9 cellular contexts compared by ENCODE assay signal in the genomic region with DNA sequence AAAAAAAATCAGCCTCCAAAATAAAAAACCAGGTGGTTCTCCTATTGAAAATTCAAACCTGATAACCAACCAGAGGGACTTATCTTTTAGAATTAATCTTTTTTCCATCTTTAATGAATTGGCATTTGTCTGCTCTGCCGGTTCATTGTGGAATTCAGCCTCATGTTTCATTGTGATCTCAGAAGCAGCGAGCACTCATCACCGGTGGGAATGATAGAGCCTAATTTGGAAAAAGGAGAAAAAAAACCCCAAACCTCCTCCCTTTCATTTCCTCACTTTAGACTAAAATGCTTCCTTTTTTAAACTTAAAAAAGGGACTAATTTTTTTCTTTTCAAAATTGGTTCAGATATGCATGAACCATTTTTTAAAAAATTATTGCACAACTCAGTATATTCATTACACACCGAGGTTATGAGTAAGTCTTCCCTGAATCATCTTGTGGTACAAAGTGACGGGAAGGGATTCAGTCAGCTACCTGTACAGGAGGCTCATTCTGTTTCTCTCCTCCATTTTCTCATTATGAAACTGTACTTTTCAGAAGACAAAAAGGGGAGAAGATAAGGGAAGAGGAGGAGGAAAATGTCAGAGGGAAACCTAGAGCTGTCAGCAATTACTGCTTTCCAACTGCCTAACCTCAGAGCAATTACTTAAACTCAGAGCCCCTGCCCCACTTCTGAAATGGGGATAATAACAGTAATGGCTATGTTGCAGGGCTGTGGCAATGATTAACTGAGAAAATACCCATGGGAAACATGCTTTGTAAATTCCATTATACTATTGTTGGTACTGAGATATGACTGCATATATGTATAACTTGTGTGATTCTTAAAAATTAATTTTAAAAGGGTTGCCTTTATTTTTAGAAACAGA. TPM values are rescaled to one million over a fixed set of nuclear protein-coding genes. Genes with fewer than 3 reads are reported as not detected.
DNase-seq lines count a peak whose midpoint lies in the region; ATAC-seq, FAIRE-seq and TF ChIP-seq lines count a peak whose summit lies in the region.
"Had no signal": no experiment of that assay in that cellular context is flagged by ENCODE, and none has a peak within 500 bp of the region (broad histone marks: within the 10 kb centered on the region; RNA-seq: fewer than 3 reads in every experiment).

No MANE protein-coding gene starts in this region.

- peak; percentile 64 for FAIRE-seq in GM12878 (lab: Jason Lieb, UNC)

- intact Hi-C loops in GM12878 (cut with micrococcal nuclease; ENCODE audit: unreplicated experiment) (no loop called here), transverse colon (cut with DNase I; ENCODE audit: low total_unique reads) (loop anchor here (10.0 kb wide), 1 partner anchor 1370 kb away; no protein-coding TSS in a partner anchor)

- TF ChIP-seq EP300 in GM12878 (IDR thresholded peaks at IDR 0.05; ENCODE audit: borderline replicate concordance in 1 of 2, control insufficient read depth in 1 of 2, low read depth in 2 of 2, low read length in 2 of 2) (peak in 1 of 2 experiments; percentile 27; a peak in 1 of 4 replicates), transverse colon (IDR thresholded peaks at IDR 0.05; ENCODE audit: low read depth) (no peak)

- no peak for TF ChIP-seq CTCF in AG09309 (IDR thresholded peaks at IDR 0.05; ENCODE audit: control insufficient read depth, insufficient read depth, low read depth, low read length, missing control alignments)
- TF ChIP-seq CTCF in GM12878 (IDR thresholded peaks at IDR 0.05 in 2 of 3, conservative IDR thresholded peaks at IDR 0.05 in 1 of 3; ENCODE audit: control insufficient read depth in 2 of 3, extremely low read depth in 1 of 3, insufficient read depth in 1 of 3, low read depth in 3 of 3, low read length in 3 of 3) = no peak
- TF ChIP-seq CTCF in transverse colon (IDR thresholded peaks at IDR 0.05) = no peak

- H3K4me1 ChIP-seq in GM12878 (ENCODE audit: control insufficient read depth, insufficient read depth, low read length) (peaks cover 10% of the 10 kb centered on the region), transverse colon (peaks cover 0 to 13% (median 0%) of the 10 kb centered on the region in 4 donors)

- no peak overlapping the region; the same call in 1 of the 2 replicates for H2AFZ ChIP-seq in GM12878 (ENCODE audit: control insufficient read depth, low read depth, low read length)

- in situ Hi-C loops in GM12878 (cut with MboI) (no loop called here), transverse colon (cut with MboI; ENCODE audit: low pct_ligation_motif_present in 1 of 4, low pct_unique_long_range_greater_than_20kb in 1 of 4, low sequenced_read_pairs in 3 of 4) (no loop called here)

- WGBS in GM12878 (ENCODE audit: insufficient coverage, insufficient replicate concordance, low lambda C conversion rate, missing lambda C conversion rate) = 34% methylated on average over 5 of the region's 5 CpGs
- 60 to 64% methylated on average over 5 of the region's 5 CpGs for WGBS in transverse colon (ENCODE audit: low coverage in 1 of 2), 2 donors

- H3K4me3 ChIP-seq in AG09309 (ENCODE audit: control insufficient read depth, low read depth, low read length) (no peak overlapping the region), GM12878 (0 out of 2 replicates have a peak overlapping the region, but pooled peaks have one; percentile 3), transverse colon (no peak overlapping the region)

- no TSS peak for BruUV-seq in GM12878 (replicated peaks; lab: Mats Ljungman, UMichigan)

- peaks cover 10% of the 10 kb centered on the region for H3K79me2 ChIP-seq in GM12878 (ENCODE audit: control insufficient read depth, insufficient read depth, low read length)

- RAD21 ChIA-PET in GM12878 (lab: Charles Lee; ENCODE audit: unreplicated experiment) = interaction anchor here (1.0 to 1.3 kb wide), 4 partner anchors 14 to 142 kb away, joined by 3 to 4 read pairs (median 4); a partner anchor contains a TSS

- H3K36me3 ChIP-seq in GM12878 (ENCODE audit: control insufficient read depth in 2 of 2, insufficient read depth in 2 of 2, low read length in 1 of 2) = peaks cover 3 to 10% of the 10 kb centered on the region in 2 experiments; a peak in 3 of 4 replicates
- H3K36me3 ChIP-seq in transverse colon = no peaks in the 10 kb centered on the region

- POLR2A ChIA-PET in GM12878 (lab: Charles Lee) = interaction anchor here (0.6 kb wide), 1 partner anchor 10 kb away, joined by 4 read pairs; no protein-coding TSS in a partner anchor

- TF ChIP-seq RAD21 in GM12878 (IDR thresholded peaks at IDR 0.05; ENCODE audit: insufficient read depth, low read depth, low read length) = no peak

- H4K20me1 ChIP-seq in GM12878 (ENCODE audit: control insufficient read depth, insufficient read depth) = no peaks in the 10 kb centered on the region

- H3K27ac ChIP-seq in GM12878 (ENCODE audit: control insufficient read depth, insufficient read depth) (peak overlapping the region; percentile 37), transverse colon (peak overlapping the region in 2 of 4 donors; percentile 33 to 39)

- H3K4me2 ChIP-seq in GM12878 (ENCODE audit: control insufficient read depth, insufficient read depth) = peak overlapping the region; percentile 50; the same call in 1 of the 2 replicates

- peak; percentile 82 for ATAC-seq in GM19351 (IDR thresholded peaks at IDR 0.05; ENCODE audit: unreplicated experiment)
- ATAC-seq in HG03432 (IDR thresholded peaks at IDR 0.05; ENCODE audit: unreplicated experiment) = peak; percentile 88
- ATAC-seq in GM12878 = peak; percentile 85
- no peak for ATAC-seq in HG03025 (IDR thresholded peaks at IDR 0.05; ENCODE audit: low FRiP score, unreplicated experiment)

- no peak overlapping the region for H3K9ac ChIP-seq in GM12878 (ENCODE audit: control insufficient read depth, insufficient read depth, low read length)

- H3K9me3 ChIP-seq in GM12878 (replicated peaks; ENCODE audit: control insufficient read depth, insufficient read depth, low read length) (no peaks in the 10 kb centered on the region), transverse colon (no peaks in the 10 kb centered on the region)
- H3K9me3 ChIP-seq: neutrophil had no signal

- TF ChIP-seq POLR2A in GM12878 (IDR thresholded peaks at IDR 0.05; ENCODE audit: low read depth, low read length) (no peak), transverse colon (IDR thresholded peaks at IDR 0.05) (no peak)

- no peaks in the 10 kb centered on the region for H3K27me3 ChIP-seq in GM12878 (replicated peaks in 1 of 2; ENCODE audit: control insufficient read depth in 2 of 2, insufficient read depth in 2 of 2, low read length in 1 of 2)
- no peaks in the 10 kb centered on the region for H3K27me3 ChIP-seq in transverse colon
- H3K27me3 ChIP-seq: neutrophil had no signal

- CTCF ChIA-PET in GM12878 (lab: Yijun Ruan, JAX) = interaction anchor here (1.2 to 2.7 kb wide), 5 partner anchors 10 to 141 kb away, joined by 3 to 13 read pairs (median 4); no protein-coding TSS in a partner anchor

- SMC1A ChIA-PET in GM12878 (lab: Charles Lee; ENCODE audit: uncharacterized antibody, unreplicated experiment) = interaction anchor here (1.0 to 1.7 kb wide), 6 partner anchors 8 to 18 kb away, joined by 3 to 4 read pairs (median 4); no protein-coding TSS in a partner anchor

- DNase-seq in AG09309 (ENCODE audit: low read depth) (peak; percentile 27), GM12878 (ENCODE audit: low read depth, low spot score) (no peak), iPS-NIHi11 (ENCODE audit: low spot score) (no peak), transverse colon (no peak), NCI-H82 treated with DMSO at 0.1 percent for 48 hours (lab: John Stamatoyannopoulos, UW; ENCODE audit: unreplicated experiment) (no peak)

TF ChIP-seq in GM12878, 131 proteins besides CTCF, POLR2A, EP300 and RAD21 (continues in another document):
- TF ChIP-seq, protein P1, sequence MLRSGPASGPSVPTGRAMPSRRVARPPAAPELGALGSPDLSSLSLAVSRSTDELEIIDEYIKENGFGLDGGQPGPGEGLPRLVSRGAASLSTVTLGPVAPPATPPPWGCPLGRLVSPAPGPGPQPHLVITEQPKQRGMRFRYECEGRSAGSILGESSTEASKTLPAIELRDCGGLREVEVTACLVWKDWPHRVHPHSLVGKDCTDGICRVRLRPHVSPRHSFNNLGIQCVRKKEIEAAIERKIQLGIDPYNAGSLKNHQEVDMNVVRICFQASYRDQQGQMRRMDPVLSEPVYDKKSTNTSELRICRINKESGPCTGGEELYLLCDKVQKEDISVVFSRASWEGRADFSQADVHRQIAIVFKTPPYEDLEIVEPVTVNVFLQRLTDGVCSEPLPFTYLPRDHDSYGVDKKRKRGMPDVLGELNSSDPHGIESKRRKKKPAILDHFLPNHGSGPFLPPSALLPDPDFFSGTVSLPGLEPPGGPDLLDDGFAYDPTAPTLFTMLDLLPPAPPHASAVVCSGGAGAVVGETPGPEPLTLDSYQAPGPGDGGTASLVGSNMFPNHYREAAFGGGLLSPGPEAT (IDR thresholded peaks at IDR 0.05; ENCODE audit: low read depth) = no peak
- TF ChIP-seq JUNB (IDR thresholded peaks at IDR 0.05) = peak; percentile 94
- peak; percentile 41; the same call in 1 of the 2 replicates for TF ChIP-seq CREM (IDR thresholded peaks at IDR 0.05; ENCODE audit: low read depth)
- TF ChIP-seq RFX5 (IDR thresholded peaks at IDR 0.05; ENCODE audit: low read depth, low read length) = no peak
- no peak for TF ChIP-seq NFYA (IDR thresholded peaks at IDR 0.05; ENCODE audit: borderline replicate concordance, low read depth, low read length)

RNA-seq across cellular contexts. Expression of a gene that starts 23.9 kb away (rescaled TPM):
- 33.0 and 34.5 TPM in 2 replicates for total RNA-seq in GM12878 (2013; cell fraction: nucleolus; rRNA removed)
- 18.1 and 18.6 TPM in 2 replicates for total RNA-seq in GM12878 (2014; rRNA removed)
- total RNA-seq in GM12878 (2014; rRNA removed; fragmentation: Illumina TruSeq; extraction: Trizol) = 15.3 and 15.5 TPM in 2 replicates
- 26.0 and 27.9 TPM in 2 replicates for total RNA-seq in GM12878 (2021)
- polyA plus RNA-seq in GM12878 (2011; ENCODE audit: low read depth) = 14.5 TPM
- 21.2 and 27.6 TPM in 2 replicates for polyA plus RNA-seq in GM12878 (2011; rRNA removed)
- polyA plus RNA-seq in GM12878 (2011; cell fraction: cytosol; rRNA removed) = 13.9 and 16.9 TPM in 2 replicates
- 19.5 and 23.5 TPM in 2 replicates for polyA plus RNA-seq in GM12878 (2011; cell fraction: nucleus; rRNA removed)
- 18.7 and 18.9 TPM in 2 replicates for polyA plus RNA-seq in GM12878 (2012)
- 24.9 and 35.4 TPM in 2 replicates for polyA plus RNA-seq in GM12878 (2014; fragmentation: Illumina TruSeq; extraction: Trizol)
- polyA plus RNA-seq in GM12878 (2014; fragmentation: Nextera tagmentation; extraction: Ambion mirVana) = 1 to 10 TPM; 4.5 to 4.8 TPM
- 14.9 and 15.7 TPM in 2 replicates for polyA plus RNA-seq in GM12878 (2014; rRNA removed)
- 10 to 100 TPM in 1 of 2 experiments, 1 to 10 TPM in 1; 3.9 to 11.5 TPM for polyA plus RNA-seq in GM12878 (2016; fragmentation: Nextera tagmentation; extraction: Ambion mirVana)
- polyA minus RNA-seq in GM12878 (2011; rRNA and poly(A)+ RNA removed) = 41.3 and 55.4 TPM in 2 replicates
- 6.8 and 8.8 TPM in 2 replicates for polyA minus RNA-seq in GM12878 (2011; cell fraction: cytosol; rRNA and poly(A)+ RNA removed)
- polyA minus RNA-seq in GM12878 (2011; cell fraction: nucleus; rRNA and poly(A)+ RNA removed) = 10.9 and 19.5 TPM in 2 replicates
- total RNA-seq in transverse colon = 100 to 1,000 TPM in 1 of 4 donors, 10 to 100 TPM in 3; 18.7 to 142 (median 39.3) TPM
